Comparison of ENCODE assay signal across 8 cellular contexts in genomic region chr19:16628183-16628983, GRCh38. TPM values are rescaled to one million over a fixed set of nuclear protein-coding genes. Genes with fewer than 3 reads are reported as not detected.
A peak's percentile ranks its signal among the peaks of the same experiment; 100 is the strongest.
DNase-seq lines count a peak whose midpoint lies in the region; ATAC-seq, FAIRE-seq and TF ChIP-seq lines count a peak whose summit lies in the region.

MED26 (minus strand) TSS chr19:16628204; CDS start chr19:16627943, 261 bp downstream.

- ATAC-seq in HG02763 (IDR thresholded peaks at IDR 0.05; ENCODE audit: unreplicated experiment) (peak; percentile 90), heart left ventricle (peak; percentile 93 to 98 (median 95)), upper lobe of left lung (ENCODE audit: low FRiP score in 2 of 2) (peak; percentile 94 to 96)

- TF ChIP-seq POLR2A in GM12891 (IDR thresholded peaks at IDR 0.05; ENCODE audit: low read depth, low read length) (peak; percentile 73), heart left ventricle (IDR thresholded peaks at IDR 0.05) (peak; percentile 18 to 83), upper lobe of left lung (IDR thresholded peaks at IDR 0.05) (peak in 3 of 4 donors; percentile 55 to 88 (median 75))

- H3K36me3 ChIP-seq in adipocyte (ENCODE audit: control insufficient read depth, insufficient read depth, low read length, severe bottlenecking) (peaks cover 24% of the 10 kb centered on the region), heart left ventricle (peaks cover 0 to 52% (median 34%) of the 10 kb centered on the region in 9 donors), upper lobe of left lung (peaks cover 0 to 25% (median 13%) of the 10 kb centered on the region in 4 donors)

- DNase-seq in GM12891 (ENCODE audit: insufficient read length, low spot score), result peak; percentile 91
- DNase-seq in NCI-H1417 treated with DMSO at 0.1 percent for 48 hours (lab: John Stamatoyannopoulos, UW), result peak; percentile 84
- peak; percentile 93 for DNase-seq in T follicular helper cell (ENCODE audit: low read depth)
- peak; percentile 98 for DNase-seq in adipocyte (ENCODE audit: low read depth)
- peak; percentile 96 to 98 (median 96) for DNase-seq in heart left ventricle
- peak; percentile 90 to 99 (median 93) for DNase-seq in posterior cingulate gyrus
- DNase-seq in upper lobe of left lung, result peak; percentile 96 to 100

- H3K9me3 ChIP-seq in adipocyte (ENCODE audit: control insufficient read depth, low read length), result no peaks in the 10 kb centered on the region
- H3K9me3 ChIP-seq in heart left ventricle, result no peaks in the 10 kb centered on the region
- no peaks in the 10 kb centered on the region for H3K9me3 ChIP-seq in upper lobe of left lung

- peak within 1 kb of the TSS; percentile 97 for H3K4me3 ChIP-seq in adipocyte (ENCODE audit: low read length)
- peak within 1 kb of the TSS; percentile 75 to 99 (median 90) for H3K4me3 ChIP-seq in heart left ventricle
- peak within 1 kb of the TSS; percentile 75 to 99 (median 96) for H3K4me3 ChIP-seq in upper lobe of left lung

- intact Hi-C loops in heart left ventricle (cut with DNase I), result loop anchor here in 9 of 10 donors (1.0 to 5.0 kb wide), 7 partner anchors 32 to 86 kb away; partner anchors contain the start of genes SLC35E1 (in 5 of the 9), SMIM7 (in 5 of the 9), TMEM38A (in 3 of the 9) and CHERP (in 1 of the 9)
- intact Hi-C loops in posterior cingulate gyrus (cut with DNase I), result loop anchor here (1.0 to 5.0 kb wide), 4 partner anchors 32 to 86 kb away; partner anchors contain the start of genes CHERP, SLC35E1 and SMIM7

- peak within 1 kb of the TSS; percentile 99 for H3K9ac ChIP-seq in adipocyte (ENCODE audit: low read length)

- 0 to 1% (median 0%) methylated on average over 21 to 98 of the region's 98 CpGs for WGBS in heart left ventricle, 4 donors
- WGBS in upper lobe of left lung, 2 donors, result 0% methylated on average over 16 to 31 of the region's 98 CpGs

- H3K27me3 ChIP-seq in adipocyte (replicated peaks; ENCODE audit: control insufficient read depth, insufficient read depth, low read length), result no peaks in the 10 kb centered on the region
- H3K27me3 ChIP-seq in heart left ventricle, result no peaks in the 10 kb centered on the region
- no peaks in the 10 kb centered on the region for H3K27me3 ChIP-seq in upper lobe of left lung

- peak; percentile 97 for FAIRE-seq in GM12891 (lab: Jason Lieb, UNC)

- peaks cover 21% of the 10 kb centered on the region for H3K4me1 ChIP-seq in adipocyte (ENCODE audit: control insufficient read depth, insufficient read depth, low read length)
- peaks cover 4 to 59% (median 38%) of the 10 kb centered on the region in 12 donors for H3K4me1 ChIP-seq in heart left ventricle
- peaks cover 40 to 56% (median 44%) of the 10 kb centered on the region in 4 donors for H3K4me1 ChIP-seq in upper lobe of left lung

- TF ChIP-seq EP300 in upper lobe of left lung (IDR thresholded peaks at IDR 0.05), result peak in 1 of 4 donors; percentile 38

- peak in 5 of 12 donors; percentile 6 to 36 (median 26) for TF ChIP-seq CTCF in heart left ventricle (IDR thresholded peaks at IDR 0.05)
- peak in 2 of 6 experiments; percentile 38 to 39 for TF ChIP-seq CTCF in upper lobe of left lung (IDR thresholded peaks at IDR 0.05)

- peak within 1 kb of the TSS; percentile 92 to 99 (median 98) for H3K27ac ChIP-seq in heart left ventricle
- peak within 1 kb of the TSS; percentile 90 to 99 (median 95) for H3K27ac ChIP-seq in upper lobe of left lung

TF ChIP-seq in GM12891, 5 proteins besides CTCF, POLR2A, EP300 and RAD21:
- TF ChIP-seq POLR2AphosphoS5 (IDR thresholded peaks at IDR 0.05; ENCODE audit: low read depth, low read length), result peak; percentile 75
- TF ChIP-seq SPI1 (IDR thresholded peaks at IDR 0.05; ENCODE audit: low read depth, low read length), result no peak
- TF ChIP-seq TAF1 (IDR thresholded peaks at IDR 0.05; ENCODE audit: low read depth, low read length), result peak; percentile 86
- TF ChIP-seq PAX5 (IDR thresholded peaks at IDR 0.05; ENCODE audit: insufficient read depth, low read length, severe bottlenecking), result no peak
TF ChIP-seq in GM12891: peak in this region for 2.

RNA-seq across cellular contexts. Expression of gene MED26, which starts in this region (rescaled TPM):
- 8.1 TPM for polyA plus RNA-seq in GM12891 (2012; ENCODE audit: low read depth, missing spikeins)
- total RNA-seq in heart left ventricle, result 1 to 10 TPM; 3.6 to 7.5 (median 4.6) TPM
- polyA plus RNA-seq in heart left ventricle, result 1 to 10 TPM; 4.3 to 5.6 TPM
- total RNA-seq in upper lobe of left lung, result 10 to 100 TPM; 12.6 to 26.5 (median 13.8) TPM

Comparison
In these comparisons a context has a peak if more than half of its experiments do, and no peak if none do; other contexts are left out.
1. Peak in every context shown above with its lines: DNase-seq, ATAC-seq, H3K4me3 ChIP-seq and H3K27ac ChIP-seq.